14 cellular contexts compared by ENCODE assay signal in the genomic region with DNA sequence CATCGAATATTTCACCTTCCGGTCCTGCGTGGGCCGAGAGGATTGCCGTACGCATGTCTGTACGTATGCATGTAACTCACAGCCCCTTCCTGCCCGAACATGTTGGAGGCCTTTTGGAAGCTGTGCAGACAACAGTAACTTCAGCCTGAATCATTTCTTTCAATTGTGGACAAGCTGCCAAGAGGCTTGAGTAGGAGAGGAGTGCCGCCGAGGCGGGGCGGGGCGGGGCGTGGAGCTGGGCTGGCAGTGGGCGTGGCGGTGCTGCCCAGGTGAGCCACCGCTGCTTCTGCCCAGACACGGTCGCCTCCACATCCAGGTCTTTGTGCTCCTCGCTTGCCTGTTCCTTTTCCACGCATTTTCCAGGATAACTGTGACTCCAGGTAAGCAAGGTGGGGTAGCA. TPM values are rescaled to one million over a fixed set of nuclear protein-coding genes. Genes with fewer than 3 reads are reported as not detected.
DNase-seq lines count a peak whose midpoint lies in the region; ATAC-seq and TF ChIP-seq lines count a peak whose summit lies in the region.
"Had no signal": no experiment of that assay in that cellular context is flagged by ENCODE, and none has a peak within 500 bp of the region (broad histone marks: within the 10 kb centered on the region; RNA-seq: fewer than 3 reads in every experiment).

SERPINB5 (plus strand) TSS at position 293 of the 400 bp plus-strand sequence. CDS start 7,471 bp downstream, outside the sequence.

- H3K27ac Mint-ChIP-seq in Calu3 (ENCODE audit: unreplicated experiment): peak within 1 kb of the TSS; percentile 67
- H3K27ac Mint-ChIP-seq: activated T-helper 2 cell treated with anti-CD3 and anti-CD28 coated beads, Interferon-gamma antibody, Interleukin-2, Interleukin-4, amounts not matched to agents 10 μg/mL and 5 μg/mL and 100 μg/mL, durations not matched to agents 14 hours and 24 hours and 36 hours had no signal

- H3K4me1 ChIP-seq in lower lobe of right lung: no peaks in the 10 kb centered on the region

- DNase-seq in Calu3: peak; percentile 96
- peak; percentile 35 to 61 for DNase-seq in NCI-H187 (lab: John Stamatoyannopoulos, UW)
- DNase-seq in RWPE1 (ENCODE audit: low spot score): peak; percentile 84
- DNase-seq in lower lobe of right lung: peak; percentile 48
- no peak for DNase-seq in dorsolateral prefrontal cortex
- DNase-seq: cerebellar nuclear complex, foreskin fibroblast, HCEC 1CT, left ventricle myocardium superior had no signal

- no peaks in the 10 kb centered on the region for H3K36me3 ChIP-seq in lower lobe of right lung

- intact Hi-C loops in Calu3 (cut with micrococcal nuclease; ENCODE audit: unreplicated experiment): no loop called here
- intact Hi-C loops in lower lobe of right lung (cut with DNase I): no loop called here
- intact Hi-C loops in dorsolateral prefrontal cortex (cut with DNase I): no loop called here

- H3K4me3 Mint-ChIP-seq in Calu3 (ENCODE audit: low read depth, unreplicated experiment): peak within 1 kb of the TSS; percentile 84

- H3K27ac ChIP-seq in RWPE1: peak within 1 kb of the TSS; percentile 93
- H3K27ac ChIP-seq in lower lobe of right lung: no peak within 1 kb of the TSS
- H3K27ac ChIP-seq in dorsolateral prefrontal cortex: no peak within 1 kb of the TSS

- no TSS peak for BruUV-seq in Calu3 (replicated peaks; lab: Mats Ljungman, UMichigan)

- no peaks in the 10 kb centered on the region for H3K27me3 Mint-ChIP-seq in Calu3 (ENCODE audit: unreplicated experiment)

- ATAC-seq in lower lobe of right lung (peak; percentile 66 to 78), HG03175 (IDR thresholded peaks at IDR 0.05; ENCODE audit: unreplicated experiment) (no peak), GM21367 (IDR thresholded peaks at IDR 0.05; ENCODE audit: unreplicated experiment) (no peak), HG02623 (IDR thresholded peaks at IDR 0.05; ENCODE audit: unreplicated experiment) (no peak)
- ATAC-seq: left ventricle myocardium superior had no signal

- H3K36me3 Mint-ChIP-seq in Calu3 (ENCODE audit: insufficient read depth, unreplicated experiment): peaks cover 18% of the 10 kb centered on the region

- TF ChIP-seq CTCF in Calu3 (IDR thresholded peaks at IDR 0.05; ENCODE audit: unreplicated experiment) (no peak), RWPE1 (conservative IDR thresholded peaks at IDR 0.05; ENCODE audit: low read depth) (no peak), lower lobe of right lung (IDR thresholded peaks at IDR 0.05) (no peak), dorsolateral prefrontal cortex (IDR thresholded peaks at IDR 0.05 in 54 of 56, conservative IDR thresholded peaks at IDR 0.05 in 2 of 56; ENCODE audit: low read depth in 1 of 56, partially characterized antibody in 56 of 56) (no peak)

- H3K4me1 Mint-ChIP-seq in Calu3 (ENCODE audit: low read depth, unreplicated experiment): peaks cover 40% of the 10 kb centered on the region

- H3K4me3 ChIP-seq in lower lobe of right lung (no peak within 1 kb of the TSS), dorsolateral prefrontal cortex (no peak within 1 kb of the TSS)

- CTCF ChIA-PET in Calu3 (lab: Charles Lee) (interaction anchor here (1.5 kb wide), 1 partner anchor 37 kb away, joined by 6 read pairs; no protein-coding TSS in a partner anchor), RWPE1 (lab: Yijun Ruan, JAX) (interaction anchor here (0.6 kb wide), 1 partner anchor 68 kb away, joined by 3 read pairs; no protein-coding TSS in a partner anchor)

- no peaks in the 10 kb centered on the region for H3K27me3 ChIP-seq in lower lobe of right lung (ENCODE audit: low read depth)
- peaks cover 0 to 3% (median 0%) of the 10 kb centered on the region in 45 donors for H3K27me3 ChIP-seq in dorsolateral prefrontal cortex

- POLR2A ChIA-PET in RWPE1 (lab: Yijun Ruan, JAX; ENCODE audit: low non-redundant PET): interaction anchor here (0.9 to 1.3 kb wide), 3 partner anchors 32 to 49 kb away, joined by 3 to 4 read pairs (median 3); no protein-coding TSS in a partner anchor

- H3K9me3 Mint-ChIP-seq in Calu3 (ENCODE audit: low read depth, unreplicated experiment): no peaks in the 10 kb centered on the region
- H3K9me3 Mint-ChIP-seq: activated T-helper 2 cell treated with anti-CD3 and anti-CD28 coated beads, Interferon-gamma antibody, Interleukin-2, Interleukin-4, amounts not matched to agents 10 μg/mL and 5 μg/mL and 100 μg/mL, durations not matched to agents 14 hours and 24 hours and 36 hours had no signal

- no peaks in the 10 kb centered on the region for H3K9me3 ChIP-seq in lower lobe of right lung

RNA-seq across cellular contexts. Expression of gene SERPINB5, which starts in this region (rescaled TPM):
- 34.0 and 34.1 TPM in 2 replicates for total RNA-seq in Calu3 (2022)
- not detected for total RNA-seq in lower lobe of right lung
- total RNA-seq in dorsolateral prefrontal cortex: not detected
- total RNA-seq: activated T-helper 2 cell treated with anti-CD3 and anti-CD28 coated beads, Interferon-gamma antibody, Interleukin-2, Interleukin-4, amounts not matched to agents 10 μg/mL and 5 μg/mL and 100 μg/mL, durations not matched to agents 14 hours and 24 hours and 36 hours; left ventricle myocardium superior; M059J had no signal

Comparison
In these comparisons a context has a peak if more than half of its experiments do, and no peak if none do; other contexts are left out.
1. RNA of gene SERPINB5 (total RNA-seq): 34.0 to 34.1 TPM in Calu3; not detected in lower lobe of right lung (single experiment) and not detected in dorsolateral prefrontal cortex; every median in the first group is over 10 times any median in the second.
2. Peak in DNase-seq and ATAC-seq in lower lobe of right lung; RNA of the gene not detected or under 1 TPM.
3. DNase-seq: peak in Calu3 (single experiment), NCI-H187 (2 of 2) and RWPE1 (single experiment); none in dorsolateral prefrontal cortex (0 of 10).